In the genomic region with DNA sequence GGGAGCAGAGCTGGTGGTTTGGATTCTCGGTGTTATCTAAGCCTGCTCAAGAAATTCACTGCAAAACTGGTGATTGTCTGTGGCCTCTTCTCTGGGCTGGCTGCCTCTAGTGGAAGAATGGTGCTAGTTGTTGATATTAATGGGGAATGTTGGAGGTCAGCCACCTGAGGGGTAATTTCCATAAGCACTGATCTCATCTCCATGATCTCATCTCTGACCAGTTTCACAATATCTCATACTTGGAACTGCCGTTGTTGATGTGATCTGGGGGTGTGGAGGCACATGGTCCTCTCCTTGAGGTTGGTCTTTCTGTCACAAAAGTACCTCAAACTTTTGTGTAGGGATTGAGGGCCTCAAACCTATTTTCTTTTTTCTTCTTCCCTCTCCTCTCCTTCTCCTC, we compare ENCODE assay signal across 8 cellular contexts.
A peak's percentile ranks its signal among the peaks of the same experiment; 100 is the strongest.
DNase-seq lines count a peak whose midpoint lies in the region; ATAC-seq and TF ChIP-seq lines count a peak whose summit lies in the region.

No MANE protein-coding gene starts in this region.

- no peaks in the 10 kb centered on the region for H3K79me2 ChIP-seq in ACC112 (ENCODE audit: control insufficient read depth, insufficient read depth, low read length, unreplicated experiment)

- H3K4me1 ChIP-seq in ACC112 (ENCODE audit: control insufficient read depth, insufficient read depth, low read length, unreplicated experiment) (peaks cover 31% of the 10 kb centered on the region), left ventricle myocardium inferior (peaks cover 12% of the 10 kb centered on the region), aorta (ENCODE audit: control insufficient read depth in 1 of 2, insufficient read depth in 2 of 2, low read length in 2 of 2) (no peaks in the 10 kb centered on the region), BE2C (no peaks in the 10 kb centered on the region)

- H3K36me3 ChIP-seq in ACC112 (ENCODE audit: insufficient read depth, low read length) (no peaks in the 10 kb centered on the region), left ventricle myocardium inferior (no peaks in the 10 kb centered on the region), aorta (ENCODE audit: control insufficient read depth in 1 of 2, insufficient read depth in 2 of 2, low read length in 1 of 2) (peaks cover 0 to 2% of the 10 kb centered on the region in 2 donors), BE2C (no peaks in the 10 kb centered on the region)

- WGBS in aorta, 2 donors: 45 to 51% methylated on average over 2 of the region's 2 CpGs

- DNase-seq in left ventricle myocardium inferior (no peak), aorta (peak in 1 of 2 donors; percentile 46), BE2C (no peak)
- DNase-seq in stimulated activated naive CD4-positive, alpha-beta T cell (lab: John Stamatoyannopoulos, UW): no peak

- no peaks in the 10 kb centered on the region for H3K9me3 ChIP-seq in left ventricle myocardium inferior (replicated peaks)
- no peaks in the 10 kb centered on the region for H3K9me3 ChIP-seq in aorta (ENCODE audit: control insufficient read depth, low read length)
- H3K9me3 ChIP-seq in BE2C: no peaks in the 10 kb centered on the region

- peak; percentile 36 for TF ChIP-seq CTCF in left ventricle myocardium inferior (IDR thresholded peaks at IDR 0.05; ENCODE audit: borderline replicate concordance)
- TF ChIP-seq CTCF in BE2C (IDR thresholded peaks at IDR 0.05; ENCODE audit: low read depth, low read length): no peak

- H3K4me3 ChIP-seq in ACC112 (ENCODE audit: low read depth, low read length) (no peak overlapping the region), left ventricle myocardium inferior (no peak overlapping the region), aorta (ENCODE audit: low read length in 2 of 2) (no peak overlapping the region), BE2C (ENCODE audit: low read depth, low read length) (no peak overlapping the region)

- intact Hi-C loops in left ventricle myocardium inferior (cut with micrococcal nuclease): no loop called here
- intact Hi-C loops in aorta (cut with DNase I): no loop called here

- peak overlapping the region; percentile 56; the same call in 1 of the 2 replicates for H3K27ac ChIP-seq in ACC112 (ENCODE audit: low read depth, low read length)
- H3K27ac ChIP-seq in left ventricle myocardium inferior (replicated peaks): peak overlapping the region; percentile 37
- H3K27ac ChIP-seq in aorta (ENCODE audit: low read depth in 1 of 2, low read length in 2 of 2): no peak overlapping the region

- no peak overlapping the region for H2AFZ ChIP-seq in ACC112 (ENCODE audit: low read length, unreplicated experiment)

- ATAC-seq in GM18868 (IDR thresholded peaks at IDR 0.05; ENCODE audit: unreplicated experiment): peak; percentile 94
- ATAC-seq in HG03025 (IDR thresholded peaks at IDR 0.05; ENCODE audit: low FRiP score, unreplicated experiment): peak; percentile 60
- peak; percentile 52 for ATAC-seq in SK-N-SH treated with all-trans-retinoic acid at 6 μM for 48 hours
- ATAC-seq in aorta (ENCODE audit: low FRiP score): peak; percentile 85

- no peaks in the 10 kb centered on the region for H3K27me3 ChIP-seq in ACC112 (ENCODE audit: insufficient read depth, low read length)
- H3K27me3 ChIP-seq in left ventricle myocardium inferior (ENCODE audit: low read depth): no peaks in the 10 kb centered on the region
- H3K27me3 ChIP-seq in aorta (ENCODE audit: control insufficient read depth in 1 of 2, insufficient read depth in 2 of 2, low read length in 1 of 2): no peaks in the 10 kb centered on the region
- no peaks in the 10 kb centered on the region for H3K27me3 ChIP-seq in BE2C

TF ChIP-seq in SK-N-SH treated with all-trans-retinoic acid at 6 μM for 48 hours, 23 proteins besides CTCF, POLR2A, EP300 and RAD21:
- TF ChIP-seq ESRRG (CRISPR knock-in tag; IDR thresholded peaks at IDR 0.05): no peak
- TF ChIP-seq ZC3H10 (CRISPR knock-in tag; IDR thresholded peaks at IDR 0.05): no peak
- no peak for TF ChIP-seq ZNF70 (CRISPR knock-in tag; IDR thresholded peaks at IDR 0.05)
- TF ChIP-seq GLIS3 (CRISPR knock-in tag; IDR thresholded peaks at IDR 0.05): no peak
- TF ChIP-seq, protein P1, sequence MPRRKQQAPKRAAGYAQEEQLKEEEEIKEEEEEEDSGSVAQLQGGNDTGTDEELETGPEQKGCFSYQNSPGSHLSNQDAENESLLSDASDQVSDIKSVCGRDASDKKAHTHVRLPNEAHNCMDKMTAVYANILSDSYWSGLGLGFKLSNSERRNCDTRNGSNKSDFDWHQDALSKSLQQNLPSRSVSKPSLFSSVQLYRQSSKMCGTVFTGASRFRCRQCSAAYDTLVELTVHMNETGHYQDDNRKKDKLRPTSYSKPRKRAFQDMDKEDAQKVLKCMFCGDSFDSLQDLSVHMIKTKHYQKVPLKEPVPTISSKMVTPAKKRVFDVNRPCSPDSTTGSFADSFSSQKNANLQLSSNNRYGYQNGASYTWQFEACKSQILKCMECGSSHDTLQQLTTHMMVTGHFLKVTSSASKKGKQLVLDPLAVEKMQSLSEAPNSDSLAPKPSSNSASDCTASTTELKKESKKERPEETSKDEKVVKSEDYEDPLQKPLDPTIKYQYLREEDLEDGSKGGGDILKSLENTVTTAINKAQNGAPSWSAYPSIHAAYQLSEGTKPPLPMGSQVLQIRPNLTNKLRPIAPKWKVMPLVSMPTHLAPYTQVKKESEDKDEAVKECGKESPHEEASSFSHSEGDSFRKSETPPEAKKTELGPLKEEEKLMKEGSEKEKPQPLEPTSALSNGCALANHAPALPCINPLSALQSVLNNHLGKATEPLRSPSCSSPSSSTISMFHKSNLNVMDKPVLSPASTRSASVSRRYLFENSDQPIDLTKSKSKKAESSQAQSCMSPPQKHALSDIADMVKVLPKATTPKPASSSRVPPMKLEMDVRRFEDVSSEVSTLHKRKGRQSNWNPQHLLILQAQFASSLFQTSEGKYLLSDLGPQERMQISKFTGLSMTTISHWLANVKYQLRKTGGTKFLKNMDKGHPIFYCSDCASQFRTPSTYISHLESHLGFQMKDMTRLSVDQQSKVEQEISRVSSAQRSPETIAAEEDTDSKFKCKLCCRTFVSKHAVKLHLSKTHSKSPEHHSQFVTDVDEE (CRISPR knock-in tag; IDR thresholded peaks at IDR 0.05): no peak
- no peak for TF ChIP-seq OSR1 (CRISPR knock-in tag; IDR thresholded peaks at IDR 0.05)
- TF ChIP-seq ZNF8 (CRISPR knock-in tag; IDR thresholded peaks at IDR 0.05): no peak
- TF ChIP-seq, protein P2, sequence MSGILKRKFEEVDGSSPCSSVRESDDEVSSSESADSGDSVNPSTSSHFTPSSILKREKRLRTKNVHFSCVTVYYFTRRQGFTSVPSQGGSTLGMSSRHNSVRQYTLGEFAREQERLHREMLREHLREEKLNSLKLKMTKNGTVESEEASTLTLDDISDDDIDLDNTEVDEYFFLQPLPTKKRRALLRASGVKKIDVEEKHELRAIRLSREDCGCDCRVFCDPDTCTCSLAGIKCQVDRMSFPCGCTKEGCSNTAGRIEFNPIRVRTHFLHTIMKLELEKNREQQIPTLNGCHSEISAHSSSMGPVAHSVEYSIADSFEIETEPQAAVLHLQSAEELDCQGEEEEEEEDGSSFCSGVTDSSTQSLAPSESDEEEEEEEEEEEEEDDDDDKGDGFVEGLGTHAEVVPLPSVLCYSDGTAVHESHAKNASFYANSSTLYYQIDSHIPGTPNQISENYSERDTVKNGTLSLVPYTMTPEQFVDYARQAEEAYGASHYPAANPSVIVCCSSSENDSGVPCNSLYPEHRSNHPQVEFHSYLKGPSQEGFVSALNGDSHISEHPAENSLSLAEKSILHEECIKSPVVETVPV (CRISPR knock-in tag; IDR thresholded peaks at IDR 0.05): no peak
- no peak for TF ChIP-seq ISL1 (CRISPR knock-in tag; IDR thresholded peaks at IDR 0.05)
- TF ChIP-seq, protein P3, sequence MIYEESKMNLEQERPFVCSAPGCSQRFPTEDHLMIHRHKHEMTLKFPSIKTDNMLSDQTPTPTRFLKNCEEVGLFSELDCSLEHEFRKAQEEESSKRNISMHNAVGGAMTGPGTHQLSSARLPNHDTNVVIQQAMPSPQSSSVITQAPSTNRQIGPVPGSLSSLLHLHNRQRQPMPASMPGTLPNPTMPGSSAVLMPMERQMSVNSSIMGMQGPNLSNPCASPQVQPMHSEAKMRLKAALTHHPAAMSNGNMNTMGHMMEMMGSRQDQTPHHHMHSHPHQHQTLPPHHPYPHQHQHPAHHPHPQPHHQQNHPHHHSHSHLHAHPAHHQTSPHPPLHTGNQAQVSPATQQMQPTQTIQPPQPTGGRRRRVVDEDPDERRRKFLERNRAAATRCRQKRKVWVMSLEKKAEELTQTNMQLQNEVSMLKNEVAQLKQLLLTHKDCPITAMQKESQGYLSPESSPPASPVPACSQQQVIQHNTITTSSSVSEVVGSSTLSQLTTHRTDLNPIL (CRISPR knock-in tag; IDR thresholded peaks at IDR 0.05; ENCODE audit: low read depth): no peak
- TF ChIP-seq ZFP30 (CRISPR knock-in tag; IDR thresholded peaks at IDR 0.05): no peak
- TF ChIP-seq CSDC2 (CRISPR knock-in tag; IDR thresholded peaks at IDR 0.05): no peak
- TF ChIP-seq RARB (CRISPR knock-in tag; IDR thresholded peaks at IDR 0.05): no peak
- TF ChIP-seq ZFP3 (CRISPR knock-in tag; IDR thresholded peaks at IDR 0.05): no peak
- TF ChIP-seq SNAI2 (CRISPR knock-in tag; IDR thresholded peaks at IDR 0.05): no peak
- TF ChIP-seq, protein P4, sequence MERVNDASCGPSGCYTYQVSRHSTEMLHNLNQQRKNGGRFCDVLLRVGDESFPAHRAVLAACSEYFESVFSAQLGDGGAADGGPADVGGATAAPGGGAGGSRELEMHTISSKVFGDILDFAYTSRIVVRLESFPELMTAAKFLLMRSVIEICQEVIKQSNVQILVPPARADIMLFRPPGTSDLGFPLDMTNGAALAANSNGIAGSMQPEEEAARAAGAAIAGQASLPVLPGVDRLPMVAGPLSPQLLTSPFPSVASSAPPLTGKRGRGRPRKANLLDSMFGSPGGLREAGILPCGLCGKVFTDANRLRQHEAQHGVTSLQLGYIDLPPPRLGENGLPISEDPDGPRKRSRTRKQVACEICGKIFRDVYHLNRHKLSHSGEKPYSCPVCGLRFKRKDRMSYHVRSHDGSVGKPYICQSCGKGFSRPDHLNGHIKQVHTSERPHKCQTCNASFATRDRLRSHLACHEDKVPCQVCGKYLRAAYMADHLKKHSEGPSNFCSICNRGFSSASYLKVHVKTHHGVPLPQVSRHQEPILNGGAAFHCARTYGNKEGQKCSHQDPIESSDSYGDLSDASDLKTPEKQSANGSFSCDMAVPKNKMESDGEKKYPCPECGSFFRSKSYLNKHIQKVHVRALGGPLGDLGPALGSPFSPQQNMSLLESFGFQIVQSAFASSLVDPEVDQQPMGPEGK (CRISPR knock-in tag; IDR thresholded peaks at IDR 0.05; ENCODE audit: borderline replicate concordance): no peak
- TF ChIP-seq BACH2 (CRISPR knock-in tag; IDR thresholded peaks at IDR 0.05; ENCODE audit: borderline replicate concordance): no peak
- TF ChIP-seq ZNF565 (CRISPR knock-in tag; conservative IDR thresholded peaks at IDR 0.05; ENCODE audit: low read depth): no peak
- TF ChIP-seq TOX (CRISPR knock-in tag; IDR thresholded peaks at IDR 0.05; ENCODE audit: borderline replicate concordance): no peak
- TF ChIP-seq PPARA (CRISPR knock-in tag; IDR thresholded peaks at IDR 0.05; ENCODE audit: borderline replicate concordance): no peak
TF ChIP-seq in SK-N-SH treated with all-trans-retinoic acid at 6 μM for 48 hours: peak in this region for 0.

Comparison
In these comparisons a context has a peak if more than half of its experiments do, and no peak if none do; other contexts are left out.
1. H3K27ac ChIP-seq: peak in ACC112 (single experiment) and left ventricle myocardium inferior (single experiment); none in aorta (0 of 2).
2. Peak in every context shown above with its lines, with median percentiles within 50 percentile points of each other: ATAC-seq.